In the genomic region with DNA sequence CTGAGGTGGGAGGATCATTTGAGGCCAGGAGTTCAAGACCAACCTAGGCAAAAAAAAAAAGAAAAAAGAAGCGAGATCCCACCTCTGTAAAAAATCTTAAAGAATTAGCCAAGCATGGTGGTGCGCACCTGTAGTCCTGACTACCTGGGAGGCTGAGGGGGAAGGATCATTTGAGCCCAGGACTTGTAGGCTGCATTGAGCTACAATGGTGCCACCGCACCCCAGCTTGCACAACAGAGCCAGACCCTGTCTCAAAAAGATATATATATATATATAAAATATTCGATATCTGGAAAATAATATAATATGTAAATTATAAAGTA, we compare ENCODE assay signal across 1 cellular context.
TF ChIP-seq lines count a peak whose summit lies in the region.

No MANE protein-coding gene starts in this region.

TF ChIP-seq in H1, 55 proteins besides CTCF, POLR2A, EP300 and RAD21:
- TF ChIP-seq JUND (IDR thresholded peaks at IDR 0.05; ENCODE audit: low read length), result no peak
- TF ChIP-seq KDM1A (IDR thresholded peaks at IDR 0.05; ENCODE audit: borderline replicate concordance, low read length), result no peak
- no peak for TF ChIP-seq CHD7 (IDR thresholded peaks at IDR 0.05; ENCODE audit: insufficient replicate concordance, low read length)
- TF ChIP-seq EGR1 (IDR thresholded peaks at IDR 0.05; ENCODE audit: borderline replicate concordance, low read depth, low read length), result no peak
- no peak for TF ChIP-seq ZNF274 (IDR thresholded peaks at IDR 0.05; ENCODE audit: borderline replicate concordance, extremely low read depth, low read length)
- TF ChIP-seq ATF2 (IDR thresholded peaks at IDR 0.05; ENCODE audit: low read length), result no peak
- no peak for TF ChIP-seq MAFK (IDR thresholded peaks at IDR 0.05; ENCODE audit: low read depth, low read length)
- no peak for TF ChIP-seq CBX8 (IDR thresholded peaks at IDR 0.05; ENCODE audit: borderline replicate concordance, low read depth, low read length)
- TF ChIP-seq JUN (IDR thresholded peaks at IDR 0.05; ENCODE audit: low read depth, low read length), result no peak
